In the genomic region with DNA sequence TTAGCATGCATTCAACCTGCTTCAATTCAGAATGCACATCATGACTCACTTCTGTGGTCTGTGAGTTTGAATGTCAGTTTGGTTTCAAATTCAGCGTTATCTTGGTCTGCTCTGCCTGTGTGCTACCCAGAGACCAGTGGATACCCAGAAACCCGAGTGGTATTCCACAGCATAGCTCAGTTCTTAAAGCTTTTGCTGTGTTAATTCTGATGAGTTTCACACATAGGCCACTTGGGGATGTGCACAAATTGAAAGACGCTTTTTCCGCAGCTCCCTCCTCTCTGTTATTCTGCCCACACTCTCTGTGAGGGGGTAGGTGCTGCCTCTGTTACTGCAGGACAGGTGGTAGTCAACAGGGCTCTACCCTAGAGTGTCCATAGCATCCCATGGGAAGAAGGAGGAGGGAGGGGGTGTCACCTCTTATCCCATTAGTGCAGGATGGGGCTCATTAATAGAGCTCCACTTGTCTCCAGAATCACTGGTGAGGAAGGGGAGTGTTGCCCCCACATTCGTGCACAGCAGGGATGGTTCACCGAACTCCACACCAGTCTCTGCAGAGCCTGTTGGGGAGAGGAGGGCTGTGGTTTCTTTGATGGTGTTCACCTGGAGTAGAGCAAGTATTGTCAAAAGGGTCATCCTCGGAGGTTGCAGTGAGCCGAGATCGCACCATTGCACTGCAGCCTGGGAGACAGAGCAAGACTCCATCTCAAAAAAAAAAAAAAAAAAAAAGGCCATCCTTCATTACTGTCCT, we compare ENCODE assay signal across 11 cellular contexts. TPM values are rescaled to one million over a fixed set of nuclear protein-coding genes. Genes with fewer than 3 reads are reported as not detected.
DNase-seq lines count a peak whose midpoint lies in the region; ATAC-seq, FAIRE-seq and TF ChIP-seq lines count a peak whose summit lies in the region.
"Had no signal": no experiment of that assay in that cellular context is flagged by ENCODE, and none has a peak within 500 bp of the region (broad histone marks: within the 10 kb centered on the region; RNA-seq: fewer than 3 reads in every experiment).

No MANE protein-coding gene starts in this region.

- no peak for ATAC-seq in GM21619 (IDR thresholded peaks at IDR 0.05; ENCODE audit: unreplicated experiment)

- no peak overlapping the region for H3K4me3 ChIP-seq in fibroblast of pulmonary artery (replicated peaks; ENCODE audit: low read depth, low read length)
- H3K4me3 ChIP-seq: upper lobe of left lung had no signal

- no peak for FAIRE-seq in GM12892 (lab: Jason Lieb, UNC)

- peak; percentile 11 for DNase-seq in stimulated activated CD4-positive, alpha-beta T cell treated with anti-CD3 and anti-CD28 coated beads, Interleukin-12 subunit alpha, Interleukin-12 subunit beta, amount 100 ng/mL, for 4 hours
- no peak for DNase-seq in stimulated activated CD4-positive, alpha-beta T cell treated with anti-CD3 and anti-CD28 coated beads, Interleukin-4, amount 100 ng/mL, for 1 hour
- peak; percentile 56 to 59 for DNase-seq in activated T-cell treated with anti-CD3 and anti-CD28 coated beads, Interleukin-2, amount 50 U/mL, for 48 hours
- DNase-seq in fibroblast of pulmonary artery (ENCODE audit: low read depth) (peak; percentile 44), NCI-H1417 (lab: John Stamatoyannopoulos, UW) (no peak), GM12892 (ENCODE audit: insufficient read length) (no peak), SHP77 treated with DMSO at 0.1 percent for 48 hours (lab: John Stamatoyannopoulos, UW) (no peak)
- DNase-seq: mammary epithelial cell, NCI-H187 treated with DMSO at 0.1 percent for 48 hours, upper lobe of left lung had no signal

- TF ChIP-seq CTCF in fibroblast of pulmonary artery (IDR thresholded peaks at IDR 0.05; ENCODE audit: low read length, missing control alignments): no peak

- TF ChIP-seq POLR2A in GM12892 (IDR thresholded peaks at IDR 0.05; ENCODE audit: low read depth, low read length): no peak

RNA-seq across cellular contexts. Expression of a gene that starts 29.2 kb away (rescaled TPM):
- polyA plus RNA-seq in GM12892 (2012; ENCODE audit: missing spikeins): 1.1 TPM

RNA-seq across cellular contexts. Expression of a gene that starts 34.8 kb away (rescaled TPM):
- 207 TPM for polyA plus RNA-seq in GM12892 (2012; ENCODE audit: missing spikeins)

Comparison
In these comparisons a context has a peak if more than half of its experiments do, and no peak if none do; other contexts are left out.
1. DNase-seq: peak in stimulated activated CD4-positive, alpha-beta T cell treated with anti-CD3 and anti-CD28 coated beads, Interleukin-12 subunit alpha, Interleukin-12 subunit beta, amount 100 ng/mL, for 4 hours (single experiment), activated T-cell treated with anti-CD3 and anti-CD28 coated beads, Interleukin-2, amount 50 U/mL, for 48 hours (2 of 2) and fibroblast of pulmonary artery (single experiment); none in stimulated activated CD4-positive, alpha-beta T cell treated with anti-CD3 and anti-CD28 coated beads, Interleukin-4, amount 100 ng/mL, for 1 hour (single experiment), NCI-H1417 (0 of 3), GM12892 (single experiment) and SHP77 treated with DMSO at 0.1 percent for 48 hours (single experiment).